ENCODE assay signal across 9 cellular contexts in the genomic region with DNA sequence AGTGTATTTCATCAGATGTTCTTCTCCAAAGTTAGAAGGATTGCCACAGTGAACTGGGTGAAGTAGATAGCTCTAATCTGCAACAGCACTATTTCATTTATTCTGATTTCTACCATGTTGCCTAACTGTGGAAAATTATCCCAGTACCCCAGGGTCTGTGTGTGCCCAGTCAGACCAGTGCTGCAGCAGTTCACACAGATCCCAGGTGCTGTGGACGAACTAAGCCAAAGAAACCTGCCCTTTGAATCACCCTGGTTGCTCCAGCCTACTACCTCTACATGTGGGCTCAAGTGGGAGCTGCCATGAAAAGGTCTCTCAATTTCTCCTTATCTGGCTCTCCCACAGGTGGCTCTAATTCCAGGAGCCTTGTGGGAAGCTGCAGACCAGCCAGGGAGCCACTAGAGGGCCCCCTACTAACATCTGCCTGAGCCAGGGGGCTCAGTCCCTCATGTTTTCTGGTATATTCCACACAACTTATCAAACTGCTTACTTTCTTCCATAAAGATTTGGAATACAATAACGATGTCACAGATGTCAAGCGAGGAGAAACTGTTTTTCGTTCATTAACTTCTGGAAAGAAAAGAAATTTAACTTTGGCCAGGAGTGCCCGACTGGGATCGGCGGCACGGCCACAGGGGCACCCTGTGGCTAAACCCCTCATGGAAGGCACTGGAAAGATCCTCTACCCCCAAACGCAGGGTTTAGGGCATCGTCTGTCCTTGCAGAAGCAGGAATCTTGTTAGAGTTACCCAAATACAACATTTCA. TPM values are rescaled to one million over a fixed set of nuclear protein-coding genes. Genes with fewer than 3 reads are reported as not detected.
DNase-seq lines count a peak whose midpoint lies in the region; ATAC-seq and TF ChIP-seq lines count a peak whose summit lies in the region.
"Had no signal": no experiment of that assay in that cellular context is flagged by ENCODE, and none has a peak within 500 bp of the region (broad histone marks: within the 10 kb centered on the region; RNA-seq: fewer than 3 reads in every experiment).

No MANE protein-coding gene starts in this region.

- WGBS in mammary epithelial cell (ENCODE audit: low coverage, missing lambda C conversion rate) = 53% methylated on average over 10 of the region's 10 CpGs
- 42 to 52% (median 49%) methylated on average over 10 of the region's 10 CpGs for WGBS in stomach, 5 donors

- TF ChIP-seq CTCF in 22Rv1 (IDR thresholded peaks at IDR 0.05) (peak; percentile 92), GM10248 (IDR thresholded peaks at IDR 0.05; ENCODE audit: control extremely low read depth, extremely low read depth, low read depth, missing control alignments) (peak; percentile 86), LNCAP (IDR thresholded peaks at IDR 0.05) (peak; percentile 94), mammary epithelial cell (conservative IDR thresholded peaks at IDR 0.05 in 1 of 2, IDR thresholded peaks at IDR 0.05 in 1 of 2; ENCODE audit: extremely low read depth in 1 of 2, insufficient read depth in 1 of 2, low read depth in 1 of 2, low read length in 2 of 2) (peak; percentile 71 to 78), stomach (IDR thresholded peaks at IDR 0.05) (peak in 5 of 7 experiments; percentile 30 to 72 (median 59))

- H3K27me3 ChIP-seq in mammary epithelial cell (ENCODE audit: insufficient read depth, low read length) (no peaks in the 10 kb centered on the region), stomach (peaks cover 0 to 6% (median 0%) of the 10 kb centered on the region in 3 donors)

- H2AFZ ChIP-seq in mammary epithelial cell (ENCODE audit: low read depth, low read length) = no peak overlapping the region

- CTCF ChIA-PET in GM10248 (lab: Yijun Ruan, JAX) (interaction anchor here (0.7 to 7.0 kb wide), 13 partner anchors 9 to 57 kb away, joined by 3 to 59 read pairs (median 4); no protein-coding TSS in a partner anchor), mammary epithelial cell (lab: Charles Lee; ENCODE audit: low non-redundant PET) (interaction anchor here (0.8 kb wide), 1 partner anchor 88 kb away, joined by 6 read pairs; no protein-coding TSS in a partner anchor)

- no peaks in the 10 kb centered on the region for H3K79me2 ChIP-seq in mammary epithelial cell (ENCODE audit: insufficient read depth, low read length)

- peaks cover 11% of the 10 kb centered on the region for H3K4me1 ChIP-seq in mammary epithelial cell (ENCODE audit: insufficient read depth, low read length)
- H3K4me1 ChIP-seq in stomach = peaks cover 0 to 11% (median 0%) of the 10 kb centered on the region in 4 donors

- dilution Hi-C loops in mammary epithelial cell (cut with HindIII; ENCODE audit: low sequenced_read_pairs) = no loop called here

- peak; percentile 66 for DNase-seq in GM10248 (ENCODE audit: extremely low spot score)
- peak; percentile 30 for DNase-seq in SKM-1 (lab: John Stamatoyannopoulos, UW; ENCODE audit: unreplicated experiment)
- DNase-seq in mammary epithelial cell = no peak
- DNase-seq in left kidney (ENCODE audit: low read depth, low spot score) = peak; percentile 83
- peak; percentile 36 for DNase-seq in stomach

- POLR2A ChIA-PET in GM10248 (lab: Yijun Ruan, JAX) = no interaction called here

- intact Hi-C loops in mammary epithelial cell (cut with micrococcal nuclease) (loop anchor here (5.0 kb wide), 1 partner anchor 880 kb away; no protein-coding TSS in a partner anchor), stomach (cut with DNase I; ENCODE audit: low total_unique reads) (no loop called here)

- no peak overlapping the region for H3K9ac ChIP-seq in mammary epithelial cell (ENCODE audit: insufficient read depth, low read length)

- BruUV-seq in mammary epithelial cell (replicated peaks; lab: Mats Ljungman, UMichigan) = no TSS peak

- H3K27ac ChIP-seq in 22Rv1 = no peak overlapping the region
- no peak overlapping the region for H3K27ac ChIP-seq in mammary epithelial cell (ENCODE audit: insufficient read depth, low read depth, low read length)
- no peak overlapping the region for H3K27ac ChIP-seq in stomach
- H3K27ac ChIP-seq: thoracic aorta had no signal

- no peak for ATAC-seq in GM18858 (IDR thresholded peaks at IDR 0.05; ENCODE audit: unreplicated experiment)

- H3K4me3 ChIP-seq in mammary epithelial cell (replicated peaks in 1 of 3; ENCODE audit: insufficient read depth in 1 of 3, low read depth in 2 of 3, low read length in 3 of 3) = no peak overlapping the region
- no peak overlapping the region for H3K4me3 ChIP-seq in stomach
- H3K4me3 ChIP-seq: thoracic aorta had no signal

- no peaks in the 10 kb centered on the region for H4K20me1 ChIP-seq in mammary epithelial cell (ENCODE audit: insufficient read depth, low read length)

- no peaks in the 10 kb centered on the region for H3K36me3 ChIP-seq in mammary epithelial cell (ENCODE audit: insufficient read depth, low read length)
- H3K36me3 ChIP-seq in stomach = no peaks in the 10 kb centered on the region
- H3K36me3 ChIP-seq: thoracic aorta had no signal

- TF ChIP-seq EP300 in stomach (IDR thresholded peaks at IDR 0.05) = no peak

- in situ Hi-C loops in mammary epithelial cell (cut with MboI; ENCODE audit: low sequenced_read_pairs in 2 of 2) = no loop called here

- H3K4me2 ChIP-seq in mammary epithelial cell (ENCODE audit: insufficient read depth, low read depth, low read length) = no peak overlapping the region

- H3K9me3 ChIP-seq in mammary epithelial cell (replicated peaks; ENCODE audit: insufficient read depth, low read length) = no peaks in the 10 kb centered on the region
- no peaks in the 10 kb centered on the region for H3K9me3 ChIP-seq in stomach
- H3K9me3 ChIP-seq: thoracic aorta had no signal

- TF ChIP-seq POLR2A in stomach (IDR thresholded peaks at IDR 0.05) = no peak

RNA-seq across cellular contexts. Expression of gene LY86, which starts 31.6 kb away (rescaled TPM):
- total RNA-seq in mammary epithelial cell (not detected), stomach (1 to 10 TPM in 2 of 5 donors, not detected in 3; 2.6 to 3.3 TPM)
- polyA plus RNA-seq in mammary epithelial cell (not detected), stomach (1 to 10 TPM; 2.4 to 3.6 (median 2.7) TPM)
- not detected for polyA minus RNA-seq in mammary epithelial cell
